24 cellular contexts compared by ENCODE assay signal in the genomic region with DNA sequence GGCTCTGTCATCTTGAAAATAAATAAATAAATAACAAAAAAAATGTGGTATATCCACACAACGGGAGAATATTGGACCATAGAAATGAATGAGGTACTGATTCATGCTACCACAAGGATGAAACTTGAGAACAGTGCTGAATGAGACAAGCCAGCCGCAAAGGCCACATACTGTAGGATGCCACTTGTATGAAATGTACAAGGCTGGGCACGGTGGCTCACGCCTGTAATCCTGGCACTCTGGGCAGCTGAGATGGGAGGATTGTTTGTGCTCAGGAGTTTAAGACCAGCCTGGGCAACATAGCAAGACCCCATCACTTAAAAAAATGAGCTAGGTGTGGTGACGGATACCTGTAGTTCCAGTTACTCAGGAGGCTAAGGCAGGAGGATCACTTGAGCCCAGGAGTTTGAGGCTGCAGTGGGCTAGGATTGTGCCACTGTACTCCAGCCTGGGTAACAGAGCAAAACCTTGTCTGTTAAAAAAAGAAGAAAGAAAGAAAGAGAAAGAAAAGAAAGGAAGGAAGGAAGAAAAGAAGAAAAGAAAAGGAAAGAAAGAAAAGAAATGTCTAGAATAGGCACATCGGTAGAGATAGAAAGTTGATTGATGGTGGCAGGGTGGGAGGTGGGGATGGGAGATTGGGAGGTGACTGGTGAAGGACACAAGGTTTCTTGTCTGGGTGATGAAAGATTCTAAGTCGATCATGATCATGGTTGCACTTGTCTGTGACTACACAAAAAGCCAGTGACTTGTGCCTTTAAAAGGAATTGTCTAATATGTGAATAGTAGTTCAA.
DNase-seq lines count a peak whose midpoint lies in the region; TF ChIP-seq lines count a peak whose summit lies in the region.
"Had no signal": no experiment of that assay in that cellular context is flagged by ENCODE, and none has a peak within 500 bp of the region (broad histone marks: within the 10 kb centered on the region; RNA-seq: fewer than 3 reads in every experiment).

No MANE protein-coding gene starts in this region.

- DNase-seq in AG10803 (ENCODE audit: low read depth) (peak; percentile 42), ELR (ENCODE audit: low read depth) (peak; percentile 44), SW480 (ENCODE audit: low spot score) (peak; percentile 55), iris pigment epithelial cell (ENCODE audit: low read depth) (peak; percentile 23), amniotic stem cell (lab: John Stamatoyannopoulos, UW) (no peak), hepatic stellate cell (ENCODE audit: low spot score) (no peak), COR-L47 (lab: John Stamatoyannopoulos, UW) (no peak)
- DNase-seq in activated CD4-positive, alpha-beta T cell treated with anti-CD3 and anti-CD28 coated beads for 1 hour, result no peak
- DNase-seq: activated CD4-positive, alpha-beta T cell treated with anti-CD3 and anti-CD28 coated beads, Interleukin-2, amount 10 ng/mL, durations not matched to agents 24 days and 14 days; activated naive CD4-positive, alpha-beta T cell treated with Interleukin-2 at 50 U/mL for 16 hours; activated T-cell treated with anti-CD3 and anti-CD28 coated beads, Interleukin-2, amount 50 U/mL, for 24 hours; hypothalamus; KG1; mesenchymal stem cell; NCI-H1417 treated with DMSO at 0.1 percent for 48 hours; NCI-H2081 treated with DMSO at 0.1 percent for 48 hours; NCI-H748 treated with DMSO at 0.1 percent for 48 hours; RPMI8226; stimulated activated CD4-positive, alpha-beta T cell treated with anti-CD3 and anti-CD28 coated beads, Interleukin-15, amount 100 ng/mL, for 24 hours; stimulated activated naive CD4-positive, alpha-beta T cell had no signal

- H3K4me3 ChIP-seq in AG10803 (ENCODE audit: low read length), result no peak overlapping the region
- H3K4me3 ChIP-seq: cardiac muscle cell, esophagus muscularis mucosa, prostate gland, SJSA1 had no signal

- no peak for TF ChIP-seq CTCF in AG10803 (conservative IDR thresholded peaks at IDR 0.05; ENCODE audit: low read length)

Comparison
In these comparisons a context has a peak if more than half of its experiments do, and no peak if none do; other contexts are left out.
1. DNase-seq: peak in AG10803 (single experiment), ELR (single experiment), SW480 (single experiment) and iris pigment epithelial cell (single experiment); none in activated CD4-positive, alpha-beta T cell treated with anti-CD3 and anti-CD28 coated beads for 1 hour (single experiment), amniotic stem cell (single experiment), hepatic stellate cell (single experiment) and COR-L47 (single experiment).